ENCODE assay signal across 8 cellular contexts in the genomic region with DNA sequence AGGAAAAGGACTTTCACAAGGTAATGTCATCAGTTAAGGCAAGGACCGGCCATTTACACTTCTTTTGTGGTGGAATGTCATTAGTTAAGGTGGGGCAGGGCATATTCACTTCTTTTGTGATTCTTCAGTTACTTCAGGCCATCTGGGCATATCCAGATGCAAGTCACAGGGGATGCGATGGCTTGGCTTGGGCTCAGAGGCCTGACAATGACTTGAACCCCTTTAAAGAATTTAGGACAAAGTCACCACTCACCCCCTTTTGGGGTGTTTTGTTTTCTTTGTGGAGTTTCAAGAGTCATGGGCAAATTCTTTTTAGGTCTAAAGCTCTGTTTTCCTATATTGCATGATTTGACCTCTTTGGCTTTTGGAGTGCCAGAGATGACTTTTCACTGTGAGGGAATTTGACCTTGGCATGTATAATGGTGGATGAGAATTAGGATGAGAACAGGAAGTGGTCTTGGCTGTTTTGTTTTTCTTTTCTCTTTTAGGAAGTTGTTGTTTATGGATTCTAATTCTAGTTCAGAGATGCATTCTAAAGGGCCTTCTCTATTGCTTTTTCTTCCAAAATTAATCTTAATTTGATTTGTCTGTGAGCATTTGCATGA.
A peak's percentile ranks its signal among the peaks of the same experiment; 100 is the strongest.
DNase-seq lines count a peak whose midpoint lies in the region; ATAC-seq and TF ChIP-seq lines count a peak whose summit lies in the region.
"Not testable (repeated sequence)": the region's sequence is repeated elsewhere in the genome, so short reads cannot be mapped to it uniquely, and the experiment has no call there.

No MANE protein-coding gene starts in this region.

- 43% methylated on average over 2 of the region's 2 CpGs for WGBS in HUES64
- 80 to 83% methylated on average over 1 to 2 of the region's 2 CpGs for WGBS in endodermal cell (ENCODE audit: insufficient coverage in 1 of 2, insufficient read length in 1 of 2), 2 experiments

- intact Hi-C loops in Calu3 (cut with micrococcal nuclease; ENCODE audit: unreplicated experiment): loop anchor here (5.0 kb wide), 1 partner anchor 39 kb away; no protein-coding TSS in a partner anchor

- not testable (repeated sequence) for H3K27me3 Mint-ChIP-seq in Calu3 (ENCODE audit: unreplicated experiment); WTC11 (ENCODE audit: low read depth); endodermal cell (ENCODE audit: insufficient read depth); stimulated activated memory B cell treated with anti-CD40 and anti-IgM and Interleukin-4, amounts not matched to agents 10 μg/mL and 1 μg/mL and 100 μg/mL, for 72 hours

- H3K4me1 Mint-ChIP-seq in Calu3 (ENCODE audit: low read depth, unreplicated experiment); stimulated activated memory B cell treated with anti-CD40 and anti-IgM and Interleukin-4, amounts not matched to agents 10 μg/mL and 1 μg/mL and 100 μg/mL, for 72 hours: not testable (repeated sequence)
- H3K4me1 Mint-ChIP-seq in WTC11 (peaks cover 63% of the 10 kb centered on the region), endodermal cell (peaks cover 13% of the 10 kb centered on the region)

- not testable (repeated sequence) for TF ChIP-seq CTCF in Calu3 (IDR thresholded peaks at IDR 0.05; ENCODE audit: unreplicated experiment); WTC11 (IDR thresholded peaks at IDR 0.05); endodermal cell (conservative IDR thresholded peaks at IDR 0.05)

- CTCF ChIA-PET in Calu3 (lab: Charles Lee) (interaction anchor here (0.6 kb wide), 2 partner anchors 44 to 48 kb away, joined by 3 to 5 read pairs; no protein-coding TSS in a partner anchor), WTC11 (lab: Charles Lee) (interaction anchor here (0.6 to 1.2 kb wide), 3 partner anchors 233 to 1521 kb away, joined by 3 to 4 read pairs (median 3); no protein-coding TSS in a partner anchor)

- peak overlapping the region; percentile 48 for H3K27ac Mint-ChIP-seq in Calu3 (ENCODE audit: unreplicated experiment)
- peak overlapping the region; percentile 30 for H3K27ac Mint-ChIP-seq in WTC11
- H3K27ac Mint-ChIP-seq in endodermal cell: peak overlapping the region; percentile 12
- H3K27ac Mint-ChIP-seq in stimulated activated memory B cell treated with anti-CD40 and anti-IgM and Interleukin-4, amounts not matched to agents 10 μg/mL and 1 μg/mL and 100 μg/mL, for 72 hours: peak overlapping the region; percentile 50

- not testable (repeated sequence) for H3K36me3 ChIP-seq in HUES64 (ENCODE audit: insufficient read depth, low read length); endodermal cell (ENCODE audit: control insufficient read depth, insufficient read depth, low read length); iPS-15b (ENCODE audit: control insufficient read depth, insufficient read depth, low read length)

- H3K4me1 ChIP-seq in HUES64 (ENCODE audit: insufficient read depth, low read length) (peaks cover 19% of the 10 kb centered on the region), iPS-15b (ENCODE audit: control insufficient read depth, insufficient read depth, low read length) (peaks cover 10% of the 10 kb centered on the region)
- not testable (repeated sequence) for H3K4me1 ChIP-seq in endodermal cell (ENCODE audit: control insufficient read depth, insufficient read depth, low read length)

- H3K27ac ChIP-seq in HUES64 (ENCODE audit: low read depth, low read length): peak overlapping the region; percentile 72; the same call in 1 of the 2 replicates
- not testable (repeated sequence) for H3K27ac ChIP-seq in endodermal cell (ENCODE audit: low read depth, low read length)

- peak; percentile 9 for ATAC-seq in GM18867 (IDR thresholded peaks at IDR 0.05; ENCODE audit: unreplicated experiment)
- ATAC-seq in HG02610 (IDR thresholded peaks at IDR 0.05; ENCODE audit: unreplicated experiment): peak; percentile 8
- ATAC-seq in WTC11: peak; percentile 38; the same call in 1 of the 2 replicates
- not testable (repeated sequence) for ATAC-seq in stimulated activated memory B cell treated with anti-CD40 and anti-IgM and Interleukin-4, amounts not matched to agents 10 μg/mL and 1 μg/mL and 100 μg/mL, for 72 hours

- H3K9me3 Mint-ChIP-seq in Calu3 (ENCODE audit: low read depth, unreplicated experiment); WTC11; stimulated activated memory B cell treated with anti-CD40 and anti-IgM and Interleukin-4, amounts not matched to agents 10 μg/mL and 1 μg/mL and 100 μg/mL, for 72 hours: not testable (repeated sequence)
- peaks cover 21% of the 10 kb centered on the region for H3K9me3 Mint-ChIP-seq in endodermal cell

- not testable (repeated sequence) for H3K4me3 ChIP-seq in HUES64 (ENCODE audit: low read length); endodermal cell (ENCODE audit: low read length)
- H3K4me3 ChIP-seq in iPS-15b (ENCODE audit: low read depth, low read length): peak overlapping the region; percentile 30

- H3K9me3 ChIP-seq in HUES64 (ENCODE audit: insufficient read depth, low read depth, low read length); iPS-15b (ENCODE audit: control insufficient read depth, insufficient read depth, low read length): not testable (repeated sequence)
- peaks cover 19% of the 10 kb centered on the region for H3K9me3 ChIP-seq in endodermal cell (ENCODE audit: control insufficient read depth, low read length)

- POLR2A ChIA-PET in WTC11 (lab: Charles Lee): interaction anchor here (0.6 to 0.7 kb wide), 2 partner anchors 35 to 674 kb away, joined by 3 read pairs; no protein-coding TSS in a partner anchor

- H3K27me3 ChIP-seq in HUES64 (ENCODE audit: insufficient read depth, low read length); endodermal cell (ENCODE audit: control insufficient read depth, insufficient read depth, low read length, poor library complexity, severe bottlenecking); iPS-15b (ENCODE audit: control insufficient read depth, insufficient read depth, low read length): not testable (repeated sequence)

- not testable (repeated sequence) for H3K36me3 Mint-ChIP-seq in Calu3 (ENCODE audit: insufficient read depth, unreplicated experiment); endodermal cell (ENCODE audit: low read depth); stimulated activated memory B cell treated with anti-CD40 and anti-IgM and Interleukin-4, amounts not matched to agents 10 μg/mL and 1 μg/mL and 100 μg/mL, for 72 hours
- peaks cover 30% of the 10 kb centered on the region for H3K36me3 Mint-ChIP-seq in WTC11

- DNase-seq in Calu3; WTC11 (ENCODE audit: low spot score): not testable (repeated sequence)
- DNase-seq in endodermal cell: peak; percentile 57

- H3K9ac ChIP-seq in HUES64 (ENCODE audit: low read depth, low read length) (peak overlapping the region; percentile 55), iPS-15b (ENCODE audit: low read depth, low read length) (peak overlapping the region; percentile 41)
- H3K9ac ChIP-seq in endodermal cell (ENCODE audit: extremely low read depth, low read length, poor library complexity, severe bottlenecking): not testable (repeated sequence)

- not testable (repeated sequence) for BruUV-seq in Calu3 (replicated peaks; lab: Mats Ljungman, UMichigan)

- not testable (repeated sequence) for H3K4me3 Mint-ChIP-seq in Calu3 (ENCODE audit: low read depth, unreplicated experiment); endodermal cell; stimulated activated memory B cell treated with anti-CD40 and anti-IgM and Interleukin-4, amounts not matched to agents 10 μg/mL and 1 μg/mL and 100 μg/mL, for 72 hours
- H3K4me3 Mint-ChIP-seq in WTC11: peak overlapping the region; percentile 49; the same call in 1 of the 2 replicates
